Comparison of ENCODE assay signal across 17 cellular contexts in the genomic region with DNA sequence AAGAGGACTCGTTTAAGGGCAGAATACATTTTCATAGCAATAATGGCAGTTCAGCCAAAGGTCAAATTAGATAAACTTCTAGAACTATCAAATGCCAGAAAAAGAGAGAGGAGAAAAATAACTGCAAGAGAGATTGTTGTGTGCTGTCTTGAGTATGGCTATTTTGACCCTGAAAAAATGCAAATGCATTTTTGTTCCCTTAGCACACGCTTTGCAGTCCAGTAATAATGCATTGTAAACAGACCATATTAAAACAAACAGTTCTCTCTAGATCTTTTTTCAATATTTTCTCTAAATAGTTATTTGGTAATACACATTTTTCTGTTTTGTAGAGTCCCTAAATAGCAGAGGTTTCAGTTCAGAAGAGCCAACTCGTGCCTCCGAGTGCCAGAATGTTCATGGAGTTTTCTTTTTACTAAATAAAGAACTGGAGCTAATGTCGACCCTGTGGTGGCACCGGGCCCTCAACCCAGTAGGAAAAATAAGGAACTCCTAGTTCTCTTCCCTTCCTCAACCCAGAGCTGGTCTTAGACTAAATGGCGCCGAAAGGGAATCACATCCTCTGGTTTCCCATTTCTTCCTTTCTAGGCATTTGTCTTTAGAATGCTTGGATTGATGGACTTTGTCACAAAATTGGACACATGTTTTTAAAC.
"Had no signal": no experiment of that assay in that cellular context is flagged by ENCODE, and none has a peak within 500 bp of the region (broad histone marks: within the 10 kb centered on the region; RNA-seq: fewer than 3 reads in every experiment).

No MANE protein-coding gene starts in this region.

- H3K9me3 ChIP-seq: gastroesophageal sphincter, right lobe of liver had no signal

- H3K36me3 ChIP-seq: gastroesophageal sphincter, heart left ventricle, left ventricle myocardium inferior, right lobe of liver had no signal

- H2AFZ ChIP-seq: parathyroid adenoma had no signal

- H3K27ac ChIP-seq: left ventricle myocardium inferior, parathyroid adenoma had no signal

- H3K79me2 ChIP-seq: parathyroid adenoma had no signal

- H3K36me3 Mint-ChIP-seq: activated naive CD4-positive, alpha-beta T cell treated with anti-CD3 and anti-CD28 coated beads, Interleukin-2, amount 10 ng/mL, durations not matched to agents 7 days and 5 days; stimulated activated effector memory CD8-positive, alpha-beta T cell treated with anti-CD3 and anti-CD28 coated beads, Interleukin-12 subunit alpha, Interleukin-12 subunit beta, amount 100 ng/mL, for 72 hours had no signal

- H3K4me3 ChIP-seq: gastroesophageal sphincter, heart left ventricle, left ventricle myocardium inferior, right lobe of liver had no signal

- H3K4me1 Mint-ChIP-seq: activated naive CD4-positive, alpha-beta T cell treated with anti-CD3 and anti-CD28 coated beads, Interleukin-2, amount 10 ng/mL, durations not matched to agents 7 days and 5 days; activated naive CD8-positive, alpha-beta T cell treated with anti-CD3 and anti-CD28 coated beads, Interleukin-2, amount 50 U/mL, for 24 hours; stimulated activated effector memory CD8-positive, alpha-beta T cell treated with anti-CD3 and anti-CD28 coated beads, Interleukin-12 subunit alpha, Interleukin-12 subunit beta, amount 100 ng/mL, for 72 hours had no signal

- H3K9ac ChIP-seq: parathyroid adenoma had no signal

- H3K27me3 Mint-ChIP-seq: activated naive CD4-positive, alpha-beta T cell treated with anti-CD3 and anti-CD28 coated beads, Interleukin-2, amount 10 ng/mL, durations not matched to agents 7 days and 5 days; activated naive CD8-positive, alpha-beta T cell treated with anti-CD3 and anti-CD28 coated beads, Interleukin-2, amount 50 U/mL, for 24 hours had no signal

- H3K27ac Mint-ChIP-seq: activated naive CD4-positive, alpha-beta T cell treated with anti-CD3 and anti-CD28 coated beads, Interleukin-2, amount 10 ng/mL, durations not matched to agents 7 days and 5 days; activated naive CD8-positive, alpha-beta T cell treated with anti-CD3 and anti-CD28 coated beads, Interleukin-2, amount 50 U/mL, for 24 hours; stimulated activated effector memory CD8-positive, alpha-beta T cell treated with anti-CD3 and anti-CD28 coated beads, Interleukin-12 subunit alpha, Interleukin-12 subunit beta, amount 100 ng/mL, for 72 hours; T-helper 1 cell treated with Interleukin-12 subunit alpha and Interleukin-12 subunit beta and Interleukin-4 antibody, amounts not matched to agents 30 μg/mL and 1 μg/mL, for 36 hours had no signal

- ATAC-seq: activated CD4-positive, CD25-positive, alpha-beta regulatory T cell treated with anti-CD3 and anti-CD28 coated beads, Interleukin-2, amount 50 U/mL, for 24 hours; activated naive CD8-positive, alpha-beta T cell treated with anti-CD3 and anti-CD28 coated beads, Interleukin-2, amount 50 U/mL, for 24 hours; activated T-cell treated with anti-CD3 and anti-CD28 coated beads, Interleukin-2, amount 50 U/mL, for 4 hours; gastroesophageal sphincter; heart left ventricle; right lobe of liver; stimulated activated effector memory CD8-positive, alpha-beta T cell treated with anti-CD3 and anti-CD28 coated beads, Interleukin-12 subunit alpha, Interleukin-12 subunit beta, amount 100 ng/mL, for 72 hours had no signal

- H3K27me3 ChIP-seq: gastroesophageal sphincter, heart left ventricle, right lobe of liver had no signal

- H3K4me1 ChIP-seq: heart left ventricle, left ventricle myocardium inferior, parathyroid adenoma, right lobe of liver had no signal

- H3K4me3 Mint-ChIP-seq: activated naive CD4-positive, alpha-beta T cell treated with anti-CD3 and anti-CD28 coated beads, Interleukin-2, amount 10 ng/mL, durations not matched to agents 7 days and 5 days; activated naive CD8-positive, alpha-beta T cell treated with anti-CD3 and anti-CD28 coated beads, Interleukin-2, amount 50 U/mL, for 24 hours; activated T-cell treated with anti-CD3 and anti-CD28 coated beads, Interleukin-2, amount 50 U/mL, for 4 hours; nephron; stimulated activated effector memory CD8-positive, alpha-beta T cell treated with anti-CD3 and anti-CD28 coated beads, Interleukin-12 subunit alpha, Interleukin-12 subunit beta, amount 100 ng/mL, for 72 hours; T-helper 1 cell treated with Interleukin-12 subunit alpha and Interleukin-12 subunit beta and Interleukin-4 antibody, amounts not matched to agents 30 μg/mL and 1 μg/mL, for 36 hours had no signal

- DNase-seq: activated CD4-positive, alpha-beta T cell treated with anti-CD3 and anti-CD28 coated beads, Interleukin-2, amount 50 U/mL, for 1 hour; activated CD8-positive, alpha-beta memory T cell treated with anti-CD3 and anti-CD28 coated beads, Interleukin-2, amount 50 U/mL, for 4 hours; activated naive CD4-positive, alpha-beta T cell treated with anti-CD3 and anti-CD28 coated beads, Interleukin-2, amount 10 ng/mL, durations not matched to agents 7 days and 5 days; activated naive CD8-positive, alpha-beta T cell treated with anti-CD3 and anti-CD28 coated beads, Interleukin-2, amount 50 U/mL, for 24 hours; activated T-cell treated with anti-CD3 and anti-CD28 coated beads, Interleukin-2, amount 50 U/mL, for 4 hours; heart left ventricle; kidney glomerular epithelial cell; left ventricle myocardium inferior; mesendoderm; right lobe of liver; stimulated activated CD4-positive, alpha-beta T cell treated with anti-CD3 and anti-CD28 coated beads, Interleukin-4, amount 100 ng/mL, for 24 hours had no signal
